In the genomic region with DNA sequence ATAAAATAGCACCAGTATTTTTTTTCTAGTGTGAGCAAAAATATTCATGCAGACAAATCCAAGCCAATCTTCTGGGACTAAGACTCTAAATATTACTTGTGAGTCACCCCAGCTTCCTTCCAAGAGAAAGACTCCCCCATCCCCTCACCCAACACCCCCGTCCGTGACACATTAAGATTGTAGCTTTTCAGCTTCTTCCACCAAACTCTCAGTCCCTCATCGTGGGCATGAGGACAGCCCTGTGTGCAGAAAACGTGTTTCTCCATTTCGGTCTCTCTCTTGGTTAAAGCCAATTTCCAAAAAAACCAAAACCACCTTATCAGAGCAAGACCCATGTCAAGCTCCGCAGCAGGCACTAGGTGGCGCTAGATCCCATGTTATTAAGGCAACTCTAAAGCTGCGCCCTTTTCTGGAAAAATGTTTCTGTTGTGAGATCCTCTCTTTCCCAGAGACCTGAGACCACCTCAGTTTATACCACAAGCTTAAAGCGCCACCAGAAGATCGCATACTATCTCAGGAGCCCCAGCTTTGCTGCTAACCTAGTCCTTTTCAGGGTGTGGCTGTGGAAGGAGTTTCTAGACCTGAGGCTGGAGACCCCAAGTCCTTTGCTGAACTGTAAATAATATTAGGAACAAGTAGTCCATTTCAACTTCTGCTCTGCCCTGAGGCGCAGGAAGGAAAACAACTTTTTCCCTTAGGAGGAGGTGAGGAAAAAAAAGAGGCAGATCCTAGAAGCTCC, we compare ENCODE assay signal across 8 cellular contexts.
A peak's percentile ranks its signal among the peaks of the same experiment; 100 is the strongest.
DNase-seq lines count a peak whose midpoint lies in the region; TF ChIP-seq lines count a peak whose summit lies in the region.

No MANE protein-coding gene starts in this region.

- TF ChIP-seq EP300 in neural cell (conservative IDR thresholded peaks at IDR 0.05; ENCODE audit: poor library complexity, severe bottlenecking) = no peak

- H3K27me3 ChIP-seq in MG63 (no peaks in the 10 kb centered on the region), neural cell (ENCODE audit: insufficient read depth, low read depth, low read length) (no peaks in the 10 kb centered on the region)

- no peak overlapping the region for H2AFZ ChIP-seq in neural cell (ENCODE audit: low read depth, low read length)

- H3K4me2 ChIP-seq in neural cell (ENCODE audit: low read length) = no peak overlapping the region

- H3K9ac ChIP-seq in neural cell (ENCODE audit: low read length) = no peak overlapping the region

- H3K79me2 ChIP-seq in neural cell (replicated peaks; ENCODE audit: insufficient read depth, low read length) = no peaks in the 10 kb centered on the region

- H3K9me3 ChIP-seq in MG63 = no peaks in the 10 kb centered on the region
- no peaks in the 10 kb centered on the region for H3K9me3 ChIP-seq in neural cell (ENCODE audit: low read length)

- H3K4me3 ChIP-seq in MG63 = peak overlapping the region; percentile 31
- peak overlapping the region; percentile 28 to 54 for H3K4me3 ChIP-seq in foreskin fibroblast (ENCODE audit: low read depth in 1 of 2, low read length in 2 of 2)
- no peak overlapping the region for H3K4me3 ChIP-seq in neural cell (ENCODE audit: low read length)

- no peaks in the 10 kb centered on the region for H3K9me2 ChIP-seq in neural cell (ENCODE audit: insufficient read depth, low read length)

- no peaks in the 10 kb centered on the region for H4K20me1 ChIP-seq in neural cell (ENCODE audit: insufficient read depth)

- peak; percentile 96 for TF ChIP-seq RAD21 in neural cell (conservative IDR thresholded peaks at IDR 0.05)

- H3K36me3 ChIP-seq in MG63 (no peaks in the 10 kb centered on the region), neural cell (ENCODE audit: insufficient read depth, low read length) (no peaks in the 10 kb centered on the region)

- TF ChIP-seq CTCF in foreskin fibroblast (IDR thresholded peaks at IDR 0.05; ENCODE audit: low read depth, low read length) (peak; percentile 91), neural cell (IDR thresholded peaks at IDR 0.05; ENCODE audit: poor library complexity, severe bottlenecking) (peak; percentile 96)

- no peaks in the 10 kb centered on the region for H3F3A ChIP-seq in neural cell (ENCODE audit: insufficient read depth, low read length, poor library complexity, severe bottlenecking)

- DNase-seq in DMS153 (lab: John Stamatoyannopoulos, UW) = peak; percentile 76
- DNase-seq in MG63 = peak; percentile 56
- DNase-seq in SHP77 (lab: John Stamatoyannopoulos, UW) = peak; percentile 78 to 79
- peak; percentile 54 for DNase-seq in activated effector memory CD4-positive, alpha-beta T cell treated with Interleukin-2 at 50 U/mL for 16 hours
- DNase-seq in foreskin fibroblast = peak; percentile 74 to 93
- DNase-seq in stimulated activated naive CD4-positive, alpha-beta T cell treated with Interleukin-2 at 50 U/mL for 16 hours (lab: John Stamatoyannopoulos, UW) = peak; percentile 72
- no peak for DNase-seq in cortex of kidney (lab: John Stamatoyannopoulos, UW)

- H3K27ac ChIP-seq in neural cell (ENCODE audit: low read length) = no peak overlapping the region

TF ChIP-seq in neural cell, 6 proteins besides CTCF, POLR2A, EP300 and RAD21:
- peak; percentile 94 for TF ChIP-seq SMC3 (conservative IDR thresholded peaks at IDR 0.05; ENCODE audit: poor library complexity)
- no peak for TF ChIP-seq EZH2 (IDR thresholded peaks at IDR 0.05; ENCODE audit: borderline replicate concordance, insufficient read depth, low read length, poor library complexity, severe bottlenecking)
- TF ChIP-seq, protein P1, sequence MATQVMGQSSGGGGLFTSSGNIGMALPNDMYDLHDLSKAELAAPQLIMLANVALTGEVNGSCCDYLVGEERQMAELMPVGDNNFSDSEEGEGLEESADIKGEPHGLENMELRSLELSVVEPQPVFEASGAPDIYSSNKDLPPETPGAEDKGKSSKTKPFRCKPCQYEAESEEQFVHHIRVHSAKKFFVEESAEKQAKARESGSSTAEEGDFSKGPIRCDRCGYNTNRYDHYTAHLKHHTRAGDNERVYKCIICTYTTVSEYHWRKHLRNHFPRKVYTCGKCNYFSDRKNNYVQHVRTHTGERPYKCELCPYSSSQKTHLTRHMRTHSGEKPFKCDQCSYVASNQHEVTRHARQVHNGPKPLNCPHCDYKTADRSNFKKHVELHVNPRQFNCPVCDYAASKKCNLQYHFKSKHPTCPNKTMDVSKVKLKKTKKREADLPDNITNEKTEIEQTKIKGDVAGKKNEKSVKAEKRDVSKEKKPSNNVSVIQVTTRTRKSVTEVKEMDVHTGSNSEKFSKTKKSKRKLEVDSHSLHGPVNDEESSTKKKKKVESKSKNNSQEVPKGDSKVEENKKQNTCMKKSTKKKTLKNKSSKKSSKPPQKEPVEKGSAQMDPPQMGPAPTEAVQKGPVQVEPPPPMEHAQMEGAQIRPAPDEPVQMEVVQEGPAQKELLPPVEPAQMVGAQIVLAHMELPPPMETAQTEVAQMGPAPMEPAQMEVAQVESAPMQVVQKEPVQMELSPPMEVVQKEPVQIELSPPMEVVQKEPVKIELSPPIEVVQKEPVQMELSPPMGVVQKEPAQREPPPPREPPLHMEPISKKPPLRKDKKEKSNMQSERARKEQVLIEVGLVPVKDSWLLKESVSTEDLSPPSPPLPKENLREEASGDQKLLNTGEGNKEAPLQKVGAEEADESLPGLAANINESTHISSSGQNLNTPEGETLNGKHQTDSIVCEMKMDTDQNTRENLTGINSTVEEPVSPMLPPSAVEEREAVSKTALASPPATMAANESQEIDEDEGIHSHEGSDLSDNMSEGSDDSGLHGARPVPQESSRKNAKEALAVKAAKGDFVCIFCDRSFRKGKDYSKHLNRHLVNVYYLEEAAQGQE (IDR thresholded peaks at IDR 0.05; ENCODE audit: borderline replicate concordance) = no peak
- no peak for TF ChIP-seq POLR2AphosphoS5 (IDR thresholded peaks at IDR 0.05)
- no peak for TF ChIP-seq TAF1 (IDR thresholded peaks at IDR 0.05; ENCODE audit: low read depth)
- no peak for TF ChIP-seq MXI1 (conservative IDR thresholded peaks at IDR 0.05; ENCODE audit: poor library complexity, severe bottlenecking)
TF ChIP-seq in neural cell: peak in this region for 1.
